27 cellular contexts compared by ENCODE assay signal in the genomic region with DNA sequence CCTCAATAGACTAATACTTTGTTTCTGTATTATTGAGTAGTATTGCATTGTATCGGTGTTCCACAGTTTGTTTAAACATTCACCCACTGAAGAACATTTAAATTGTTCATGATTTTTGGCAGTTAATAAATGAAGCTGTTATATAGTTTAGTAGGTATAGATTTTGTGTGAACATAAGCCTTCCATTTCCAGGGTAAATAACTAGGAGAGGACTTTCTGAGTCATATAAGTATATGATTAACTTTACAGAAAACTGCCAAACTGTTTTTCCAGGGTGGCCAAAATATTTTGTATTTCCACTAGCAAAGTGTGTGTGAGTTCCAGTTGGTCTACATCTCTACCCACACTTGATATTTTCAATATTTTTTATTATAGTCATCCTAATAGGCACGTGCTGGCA.
"Had no signal": no experiment of that assay in that cellular context is flagged by ENCODE, and none has a peak within 500 bp of the region (broad histone marks: within the 10 kb centered on the region; RNA-seq: fewer than 3 reads in every experiment).

No MANE protein-coding gene starts in this region.

- DNase-seq: stimulated activated CD4-positive, alpha-beta T cell treated with anti-CD3 and anti-CD28 coated beads, Interleukin-2, amount 100 ng/mL, for 48 hours; stimulated activated CD4-positive, alpha-beta T cell treated with anti-CD3 and anti-CD28 coated beads, Interleukin-4, amount 100 ng/mL, for 1 hour; stimulated activated CD4-positive, alpha-beta T cell treated with anti-CD3 and anti-CD28 coated beads, Interleukin-4, amount 100 ng/mL, for 24 hours; stimulated activated CD4-positive, alpha-beta T cell treated with anti-CD3 and anti-CD28 coated beads, Interleukin-4, amount 100 ng/mL, for 4 hours; stimulated activated CD8-positive, alpha-beta memory T cell treated with anti-CD3 and anti-CD28 coated beads, Interleukin-4, amount 100 ng/mL, for 48 hours; stimulated activated naive B cell treated with anti-CD40 and anti-IgM and Interleukin-4, amounts not matched to agents 10 μg/mL and 1 μg/mL and 100 μg/mL, for 72 hours; stimulated activated naive CD4-positive, alpha-beta T cell; stimulated activated naive CD4-positive, alpha-beta T cell treated with Interleukin-2 at 50 U/mL for 16 hours; stimulated activated naive CD8-positive, alpha-beta T cell treated with anti-CD3 and anti-CD28 coated beads, Interleukin-15, amount 100 ng/mL, for 72 hours; stimulated activated naive CD8-positive, alpha-beta T cell treated with anti-CD3 and anti-CD28 coated beads, Interleukin-15, Interleukin-2, amounts not matched to agents 100 U/mL and 50 U/mL, for 24 hours; stomach; substantia nigra; testis; thyroid gland; tibial artery; transverse colon; trophoblast cell; upper lobe of left lung; upper lobe of right lung; uterus had no signal

- H3K27me3 ChIP-seq: stomach, suprapubic skin, testis, thyroid gland, tibial artery, tibial nerve, transverse colon, upper lobe of left lung, upper lobe of right lung, vagina had no signal

- FAIRE-seq: urothelium cell line had no signal

- H3K36me3 ChIP-seq: stomach, suprapubic skin, thoracic aorta, thyroid gland, tibial artery, tibial nerve, transverse colon, upper lobe of left lung, upper lobe of right lung, uterus, vagina had no signal

- H3K4me1 ChIP-seq: stomach, suprapubic skin, testis, tibial artery, tibial nerve, upper lobe of left lung, upper lobe of right lung, uterus, vagina had no signal

- ATAC-seq: stimulated activated effector memory CD8-positive, alpha-beta T cell treated with anti-CD3 and anti-CD28 coated beads, Interleukin-12 subunit alpha, Interleukin-12 subunit beta, amount 100 ng/mL, for 72 hours; stimulated activated memory B cell treated with anti-CD40 and anti-IgM and Interleukin-4, amounts not matched to agents 10 μg/mL and 1 μg/mL and 100 μg/mL, for 72 hours; stimulated activated naive B cell treated with anti-CD40 and anti-IgM and Interleukin-4, amounts not matched to agents 10 μg/mL and 1 μg/mL and 100 μg/mL, for 72 hours; stimulated activated naive CD8-positive, alpha-beta T cell treated with anti-CD3 and anti-CD28 coated beads, Interleukin-15, amount 100 ng/mL, for 72 hours; stimulated activated naive CD8-positive, alpha-beta T cell treated with anti-CD3 and anti-CD28 coated beads, Interleukin-15, Interleukin-2, amounts not matched to agents 100 U/mL and 50 U/mL, for 24 hours; upper lobe of right lung had no signal

- H3K4me3 ChIP-seq: stomach, suprapubic skin, testis, thoracic aorta, thyroid gland, tibial artery, tibial nerve, transverse colon, upper lobe of left lung, upper lobe of right lung, uterus, vagina had no signal

- H3K9me3 ChIP-seq: stomach, suprapubic skin, testis, thoracic aorta, thyroid gland, tibial artery, tibial nerve, transverse colon, upper lobe of left lung, upper lobe of right lung, uterus, vagina had no signal

- H3K27ac ChIP-seq: stomach, suprapubic skin, testis, thoracic aorta, thyroid gland, tibial artery, tibial nerve, transverse colon, upper lobe of left lung, upper lobe of right lung, uterus, vagina had no signal
